Comparison of ENCODE assay signal across 9 cellular contexts in genomic region chr1:40451238-40451585, GRCh38. TPM values are rescaled to one million over a fixed set of nuclear protein-coding genes. Genes with fewer than 3 reads are reported as not detected.
DNase-seq lines count a peak whose midpoint lies in the region; ATAC-seq, FAIRE-seq and TF ChIP-seq lines count a peak whose summit lies in the region.
"Had no signal": no experiment of that assay in that cellular context is flagged by ENCODE, and none has a peak within 500 bp of the region (broad histone marks: within the 10 kb centered on the region; RNA-seq: fewer than 3 reads in every experiment).

No MANE protein-coding gene starts in this region.

- no peak for ATAC-seq in HepG2
- ATAC-seq in right lobe of liver: no peak
- no peak for ATAC-seq in GM19467 (IDR thresholded peaks at IDR 0.05; ENCODE audit: unreplicated experiment)

- H3K4me3 ChIP-seq in HepG2 (replicated peaks in 1 of 3; ENCODE audit: insufficient read depth in 1 of 3, low read depth in 2 of 3, low read length in 3 of 3) (peak overlapping the region; percentile 73 to 87 (median 86)), right lobe of liver (peak overlapping the region in 1 of 3 donors; percentile 58), tibial artery (peak overlapping the region in 1 of 2 donors; percentile 71)

- TF ChIP-seq RAD21 in HepG2 (CRISPR knock-in tag; IDR thresholded peaks at IDR 0.05): no peak

- POLR2A ChIA-PET in HepG2 (lab: Yijun Ruan, JAX): interaction anchor here (0.9 to 1.7 kb wide), 3 partner anchors 30 to 80 kb away, joined by 3 to 21 read pairs (median 5); partner anchors contain the start of genes EXO5 and ZNF684
- POLR2A ChIA-PET in activated CD4-positive, alpha-beta memory T cell treated with anti-CD3 and anti-CD28 coated beads for 36 hours (lab: Charles Lee): interaction anchor here (1.1 to 2.1 kb wide), 6 partner anchors 8 to 241 kb away, joined by 3 to 21 read pairs (median 6); partner anchors contain the start of genes EXO5, NFYC and ZFP69

- CTCF ChIA-PET in HepG2 (lab: Yijun Ruan, JAX; ENCODE audit: low intra/inter-chr PET ratio, low total read pairs): no interaction called here
- CTCF ChIA-PET in activated CD4-positive, alpha-beta memory T cell treated with anti-CD3 and anti-CD28 coated beads for 36 hours (lab: Charles Lee): interaction anchor here (0.7 to 2.0 kb wide), 6 partner anchors 13 to 1053 kb away, joined by 3 to 10 read pairs (median 4); partner anchors contain the start of genes EXO5 and ZNF684

- TF ChIP-seq EP300 in HepG2 (IDR thresholded peaks at IDR 0.05; ENCODE audit: low read depth in 2 of 2, low read length in 2 of 2) (no peak), HepG2 (CRISPR knock-in tag; IDR thresholded peaks at IDR 0.05; ENCODE audit: borderline replicate concordance) (no peak)

- H3K27ac ChIP-seq in HepG2 (ENCODE audit: extremely low read length, insufficient read depth, low read length) (peak overlapping the region; percentile 78), right lobe of liver (no peak overlapping the region), tibial artery (peak overlapping the region; percentile 83 to 85)

- FAIRE-seq in HepG2 (lab: Jason Lieb, UNC): no peak

- intact Hi-C loops in HepG2 (cut with micrococcal nuclease; ENCODE audit: unreplicated experiment): loop anchor here (2.0 kb wide), 1 partner anchor 30 kb away; no protein-coding TSS in a partner anchor
- intact Hi-C loops in right lobe of liver (cut with DNase I): no loop called here
- intact Hi-C loops in activated CD4-positive, alpha-beta memory T cell treated with anti-CD3 and anti-CD28 coated beads for 36 hours (cut with micrococcal nuclease): loop anchor here (1.0 to 10.0 kb wide), 6 partner anchors 26 to 244 kb away; partner anchors contain the start of genes EXO5, NFYC, ZFP69 and ZMPSTE24
- intact Hi-C loops in tibial artery (cut with DNase I; ENCODE audit: low total_unique reads): no loop called here

- H3K36me3 Mint-ChIP-seq in activated CD4-positive, alpha-beta memory T cell treated with anti-CD3 and anti-CD28 coated beads for 36 hours: peaks cover 61% of the 10 kb centered on the region
- peaks cover 42% of the 10 kb centered on the region for H3K36me3 Mint-ChIP-seq in glutamatergic neuron (ENCODE audit: unreplicated experiment)

- no peak for TF ChIP-seq CTCF in HepG2 (CRISPR knock-in tag; IDR thresholded peaks at IDR 0.05)
- TF ChIP-seq CTCF in right lobe of liver (IDR thresholded peaks at IDR 0.05): no peak
- no peak for TF ChIP-seq CTCF in glutamatergic neuron (IDR thresholded peaks at IDR 0.05; ENCODE audit: partially characterized antibody, unreplicated experiment)
- TF ChIP-seq CTCF in tibial artery (IDR thresholded peaks at IDR 0.05): no peak

- peaks cover 20% of the 10 kb centered on the region for H3K79me2 ChIP-seq in HepG2 (ENCODE audit: insufficient read depth, low read length)

- peak overlapping the region; percentile 97 for H3K27ac Mint-ChIP-seq in activated CD4-positive, alpha-beta memory T cell treated with anti-CD3 and anti-CD28 coated beads for 36 hours
- peak overlapping the region; percentile 97 for H3K27ac Mint-ChIP-seq in glutamatergic neuron (ENCODE audit: unreplicated experiment)

- H3K36me3 ChIP-seq in HepG2 (replicated peaks in 1 of 2; ENCODE audit: control insufficient read depth in 1 of 2, insufficient read depth in 2 of 2, low read length in 2 of 2) (peaks cover 3 to 24% of the 10 kb centered on the region in 2 experiments; a peak in 3 of 5 replicates), right lobe of liver (no peaks in the 10 kb centered on the region), tibial artery (peaks cover 0 to 4% (median 0%) of the 10 kb centered on the region in 3 donors)

- H3K4me2 ChIP-seq in HepG2 (ENCODE audit: low read depth, low read length): peak overlapping the region; percentile 78

- H4K20me1 ChIP-seq in HepG2 (ENCODE audit: insufficient read depth, low read length): no peaks in the 10 kb centered on the region

- TF ChIP-seq POLR2A in HepG2 (IDR thresholded peaks at IDR 0.05; ENCODE audit: insufficient read depth in 1 of 2, low read depth in 2 of 2, low read length in 2 of 2) (no peak), right lobe of liver (IDR thresholded peaks at IDR 0.05) (no peak)

- no peaks in the 10 kb centered on the region for H3K27me3 Mint-ChIP-seq in activated CD4-positive, alpha-beta memory T cell treated with anti-CD3 and anti-CD28 coated beads for 36 hours
- peaks cover 6% of the 10 kb centered on the region for H3K27me3 Mint-ChIP-seq in glutamatergic neuron (ENCODE audit: unreplicated experiment)

- peaks cover 26% of the 10 kb centered on the region for H3K4me1 ChIP-seq in HepG2 (ENCODE audit: insufficient read depth, low read length)
- peaks cover 0 to 11% (median 2%) of the 10 kb centered on the region in 4 donors for H3K4me1 ChIP-seq in right lobe of liver
- peaks cover 0 to 8% (median 3%) of the 10 kb centered on the region in 4 donors for H3K4me1 ChIP-seq in tibial artery

- H3K27me3 ChIP-seq in HepG2 (ENCODE audit: control insufficient read depth in 1 of 2, insufficient read depth in 2 of 2, low read length in 2 of 2): no peaks in the 10 kb centered on the region; a peak in 2 of 5 replicates
- H3K27me3 ChIP-seq in right lobe of liver: no peaks in the 10 kb centered on the region
- no peaks in the 10 kb centered on the region for H3K27me3 ChIP-seq in tibial artery

- peaks cover 34% of the 10 kb centered on the region for H3K4me1 Mint-ChIP-seq in activated CD4-positive, alpha-beta memory T cell treated with anti-CD3 and anti-CD28 coated beads for 36 hours (ENCODE audit: low read depth)
- H3K4me1 Mint-ChIP-seq in glutamatergic neuron (ENCODE audit: low read depth, unreplicated experiment): peaks cover 11% of the 10 kb centered on the region

- H2AFZ ChIP-seq in HepG2 (ENCODE audit: low read length): peak overlapping the region; percentile 52

- 29% methylated on average over 1 of the region's 1 CpG for WGBS in HepG2 (ENCODE audit: low lambda C conversion rate)
- 60% methylated on average over 1 of the region's 1 CpG for WGBS in right lobe of liver (ENCODE audit: insufficient coverage, low coverage, low lambda C conversion rate, missing lambda C conversion rate)

- peaks cover 53% of the 10 kb centered on the region for H3K9me3 Mint-ChIP-seq in activated CD4-positive, alpha-beta memory T cell treated with anti-CD3 and anti-CD28 coated beads for 36 hours
- peaks cover 11% of the 10 kb centered on the region for H3K9me3 Mint-ChIP-seq in glutamatergic neuron (ENCODE audit: unreplicated experiment)

- DNase-seq in HepG2 (ENCODE audit: low spot score) (no peak), right lobe of liver (no peak), glutamatergic neuron (no peak), tibial artery (no peak), NCI-H2081 treated with DMSO at 0.1 percent for 48 hours (lab: John Stamatoyannopoulos, UW) (no peak)
- DNase-seq in activated CD4-positive, alpha-beta memory T cell treated with anti-CD3 and anti-CD28 coated beads for 36 hours: no peak
- DNase-seq in stimulated activated naive CD4-positive, alpha-beta T cell (lab: John Stamatoyannopoulos, UW): no peak
- DNase-seq: NCI-H1694 had no signal

- BruUV-seq in HepG2 (replicated peaks; lab: Mats Ljungman, UMichigan): no TSS peak

- H3K9me3 ChIP-seq in HepG2 (ENCODE audit: low read length): peaks cover 28% of the 10 kb centered on the region
- peaks cover 0 to 4% (median under 1%) of the 10 kb centered on the region in 4 donors for H3K9me3 ChIP-seq in right lobe of liver
- H3K9me3 ChIP-seq in tibial artery: peaks cover 0 to 3% (median 0%) of the 10 kb centered on the region in 3 donors

- in situ Hi-C loops in HepG2 (cut with HindIII; ENCODE audit: extremely low pct_ligation_motif_present, low pct_unique_long_range_greater_than_20kb): no loop called here

- peak overlapping the region; percentile 83 for H3K9ac ChIP-seq in HepG2 (ENCODE audit: insufficient read depth, low read depth, low read length)

- H3K4me3 Mint-ChIP-seq in activated CD4-positive, alpha-beta memory T cell treated with anti-CD3 and anti-CD28 coated beads for 36 hours: peak overlapping the region; percentile 78
- H3K4me3 Mint-ChIP-seq in glutamatergic neuron (ENCODE audit: unreplicated experiment): peak overlapping the region; percentile 98

RNA-seq across cellular contexts. Expression of gene ZFP69B, which starts 0.9 kb away (rescaled TPM):
- total RNA-seq in HepG2 (2016; rRNA removed; fragmentation: Illumina TruSeq; extraction: Trizol) (7.7 and 10.8 TPM in 2 replicates), right lobe of liver (1 to 10 TPM in 3 of 6 experiments, under 1 TPM in 3; 0.14 to 1.5 (median 0.87) TPM), glutamatergic neuron (ENCODE audit: unreplicated experiment) (10.7 TPM)
- total RNA-seq in HepG2 (2016; cell fraction: cytosol; rRNA removed; fragmentation: Illumina TruSeq; extraction: Trizol; ENCODE audit: low read depth): 1.2 and 2.3 TPM in 2 replicates
- total RNA-seq in HepG2 (2016; cell fraction: insoluble cytoplasmic fraction; rRNA removed; fragmentation: Illumina TruSeq; extraction: Trizol): 7.8 and 10.0 TPM in 2 replicates
- 6.5 and 6.8 TPM in 2 replicates for total RNA-seq in HepG2 (2016; cell fraction: membrane; rRNA removed; fragmentation: Illumina TruSeq; extraction: Trizol)
- total RNA-seq in HepG2 (2016; cell fraction: nucleus; rRNA removed; fragmentation: Illumina TruSeq; extraction: Trizol): 7.1 TPM in 2 replicates
- polyA plus RNA-seq in HepG2 (2011; rRNA removed): 4.6 and 4.9 TPM in 2 replicates
- polyA plus RNA-seq in HepG2 (2011; cell fraction: cytosol; rRNA removed): 2.2 and 3.9 TPM in 2 replicates
- polyA plus RNA-seq in HepG2 (2011; cell fraction: nucleus; rRNA removed): 2.4 and 3.6 TPM in 2 replicates
- 6.1 and 7.8 TPM in 2 replicates for polyA plus RNA-seq in HepG2 (2012)
- 1.3 and 1.9 TPM in 2 replicates for polyA plus RNA-seq in HepG2 (2016; cell fraction: cytosol; fragmentation: Illumina TruSeq; extraction: Trizol; ENCODE audit: low read depth)
- 8.4 and 8.8 TPM in 2 replicates for polyA plus RNA-seq in HepG2 (2016; cell fraction: insoluble cytoplasmic fraction; fragmentation: Illumina TruSeq; extraction: Trizol; ENCODE audit: low read depth)
- 3.3 and 3.5 TPM in 2 replicates for polyA plus RNA-seq in HepG2 (2016; cell fraction: membrane; fragmentation: Illumina TruSeq; extraction: Trizol; ENCODE audit: low read depth)
- 7.3 and 8.2 TPM in 2 replicates for polyA plus RNA-seq in HepG2 (2016; cell fraction: nucleus; fragmentation: Illumina TruSeq; extraction: Trizol; ENCODE audit: insufficient read depth, low read depth)
- 0.75 and 2.9 TPM in 2 replicates for polyA minus RNA-seq in HepG2 (2011; rRNA and poly(A)+ RNA removed; ENCODE audit: low replicate concordance)
- 4.3 and 5.0 TPM in 2 replicates for polyA minus RNA-seq in HepG2 (2011; cell fraction: cytosol; rRNA and poly(A)+ RNA removed)
- polyA minus RNA-seq in HepG2 (2011; cell fraction: nucleus; rRNA and poly(A)+ RNA removed): 11.3 and 17.8 TPM in 2 replicates
- total RNA-seq in activated CD4-positive, alpha-beta memory T cell treated with anti-CD3 and anti-CD28 coated beads for 36 hours: 1 to 10 TPM; 4.8 to 5.7 TPM

RNA-seq across cellular contexts. Expression of gene ZFP69, which starts 25.9 kb away (rescaled TPM):
- 5.6 and 6.3 TPM in 2 replicates for total RNA-seq in HepG2 (2016; rRNA removed; fragmentation: Illumina TruSeq; extraction: Trizol)
- total RNA-seq in HepG2 (2016; cell fraction: cytosol; rRNA removed; fragmentation: Illumina TruSeq; extraction: Trizol; ENCODE audit: low read depth): 0.71 and 1.5 TPM in 2 replicates
- total RNA-seq in HepG2 (2016; cell fraction: insoluble cytoplasmic fraction; rRNA removed; fragmentation: Illumina TruSeq; extraction: Trizol): 5.6 and 5.8 TPM in 2 replicates
- total RNA-seq in HepG2 (2016; cell fraction: membrane; rRNA removed; fragmentation: Illumina TruSeq; extraction: Trizol): 4.8 and 4.9 TPM in 2 replicates
- total RNA-seq in HepG2 (2016; cell fraction: nucleus; rRNA removed; fragmentation: Illumina TruSeq; extraction: Trizol): 3.6 and 5.3 TPM in 2 replicates
- polyA plus RNA-seq in HepG2 (2011; rRNA removed): 2.1 and 2.6 TPM in 2 replicates
- 1.2 and 1.6 TPM in 2 replicates for polyA plus RNA-seq in HepG2 (2011; cell fraction: cytosol; rRNA removed)
- 2.0 and 2.3 TPM in 2 replicates for polyA plus RNA-seq in HepG2 (2011; cell fraction: nucleus; rRNA removed)
- 2.9 and 4.7 TPM in 2 replicates for polyA plus RNA-seq in HepG2 (2012)
- 0.98 and 1.1 TPM in 2 replicates for polyA plus RNA-seq in HepG2 (2016; cell fraction: cytosol; fragmentation: Illumina TruSeq; extraction: Trizol; ENCODE audit: low read depth)
- 6.0 and 6.1 TPM in 2 replicates for polyA plus RNA-seq in HepG2 (2016; cell fraction: insoluble cytoplasmic fraction; fragmentation: Illumina TruSeq; extraction: Trizol; ENCODE audit: low read depth)
- polyA plus RNA-seq in HepG2 (2016; cell fraction: membrane; fragmentation: Illumina TruSeq; extraction: Trizol; ENCODE audit: low read depth): 2.6 and 2.9 TPM in 2 replicates
- 9.6 and 10.4 TPM in 2 replicates for polyA plus RNA-seq in HepG2 (2016; cell fraction: nucleus; fragmentation: Illumina TruSeq; extraction: Trizol; ENCODE audit: insufficient read depth, low read depth)
- 1.2 TPM in 1 of 2 replicates, not detected in the other for polyA minus RNA-seq in HepG2 (2011; rRNA and poly(A)+ RNA removed; ENCODE audit: low replicate concordance)
- polyA minus RNA-seq in HepG2 (2011; cell fraction: cytosol; rRNA and poly(A)+ RNA removed): 1.4 and 1.5 TPM in 2 replicates
- 3.5 and 5.0 TPM in 2 replicates for polyA minus RNA-seq in HepG2 (2011; cell fraction: nucleus; rRNA and poly(A)+ RNA removed)
- 1 to 10 TPM in 5 of 6 experiments, under 1 TPM in 1; 0.88 to 2.2 (median 1.5) TPM for total RNA-seq in right lobe of liver
- total RNA-seq in activated CD4-positive, alpha-beta memory T cell treated with anti-CD3 and anti-CD28 coated beads for 36 hours: 1 to 10 TPM; 3.9 to 4.5 TPM
- total RNA-seq in glutamatergic neuron (ENCODE audit: unreplicated experiment): 5.0 TPM

RNA-seq across cellular contexts. Expression of gene EXO5, which starts 57.4 kb away (rescaled TPM):
- 20.5 and 29.6 TPM in 2 replicates for total RNA-seq in HepG2 (2016; rRNA removed; fragmentation: Illumina TruSeq; extraction: Trizol)
- total RNA-seq in HepG2 (2016; cell fraction: cytosol; rRNA removed; fragmentation: Illumina TruSeq; extraction: Trizol; ENCODE audit: low read depth): 11.4 and 12.7 TPM in 2 replicates
- total RNA-seq in HepG2 (2016; cell fraction: insoluble cytoplasmic fraction; rRNA removed; fragmentation: Illumina TruSeq; extraction: Trizol): 20.3 and 25.9 TPM in 2 replicates
- total RNA-seq in HepG2 (2016; cell fraction: membrane; rRNA removed; fragmentation: Illumina TruSeq; extraction: Trizol): 17.4 and 20.4 TPM in 2 replicates
- total RNA-seq in HepG2 (2016; cell fraction: nucleus; rRNA removed; fragmentation: Illumina TruSeq; extraction: Trizol): 13.8 and 19.7 TPM in 2 replicates
- polyA plus RNA-seq in HepG2 (2011; rRNA removed): 7.4 and 9.9 TPM in 2 replicates
- polyA plus RNA-seq in HepG2 (2011; cell fraction: cytosol; rRNA removed): 6.0 and 7.8 TPM in 2 replicates
- 12.7 and 15.3 TPM in 2 replicates for polyA plus RNA-seq in HepG2 (2011; cell fraction: nucleus; rRNA removed)
- polyA plus RNA-seq in HepG2 (2012): 10.0 and 11.0 TPM in 2 replicates
- polyA plus RNA-seq in HepG2 (2016; cell fraction: cytosol; fragmentation: Illumina TruSeq; extraction: Trizol; ENCODE audit: low read depth): 2.0 TPM in 2 replicates
- polyA plus RNA-seq in HepG2 (2016; cell fraction: insoluble cytoplasmic fraction; fragmentation: Illumina TruSeq; extraction: Trizol; ENCODE audit: low read depth): 22.8 and 23.7 TPM in 2 replicates
- 4.2 and 4.4 TPM in 2 replicates for polyA plus RNA-seq in HepG2 (2016; cell fraction: membrane; fragmentation: Illumina TruSeq; extraction: Trizol; ENCODE audit: low read depth)
- polyA plus RNA-seq in HepG2 (2016; cell fraction: nucleus; fragmentation: Illumina TruSeq; extraction: Trizol; ENCODE audit: insufficient read depth, low read depth): 25.6 and 29.3 TPM in 2 replicates
- 6.6 and 10.1 TPM in 2 replicates for polyA minus RNA-seq in HepG2 (2011; rRNA and poly(A)+ RNA removed; ENCODE audit: low replicate concordance)
- 4.1 and 6.1 TPM in 2 replicates for polyA minus RNA-seq in HepG2 (2011; cell fraction: cytosol; rRNA and poly(A)+ RNA removed)
- 12.4 and 14.7 TPM in 2 replicates for polyA minus RNA-seq in HepG2 (2011; cell fraction: nucleus; rRNA and poly(A)+ RNA removed)
- 1 to 10 TPM; 2.5 to 7.7 (median 3.9) TPM for total RNA-seq in right lobe of liver
- total RNA-seq in activated CD4-positive, alpha-beta memory T cell treated with anti-CD3 and anti-CD28 coated beads for 36 hours: 10 to 100 TPM in 1 of 2 experiments, 1 to 10 TPM in 1; 9.7 to 11.7 TPM
- total RNA-seq in glutamatergic neuron (ENCODE audit: unreplicated experiment): 11.9 TPM

Comparison
In these comparisons a context has a peak if more than half of its experiments do, and no peak if none do; other contexts are left out.
1. H3K27ac ChIP-seq: peak in HepG2 (single experiment) and tibial artery (2 of 2); none in right lobe of liver (0 of 3).
2. intact Hi-C loops: an anchor here in HepG2 (2.0 kb wide) and activated CD4-positive, alpha-beta memory T cell treated with anti-CD3 and anti-CD28 coated beads for 36 hours (1.0 to 10.0 kb wide); none called in right lobe of liver and tibial artery.